Comparison of ENCODE assay signal across 18 cellular contexts in genomic region chr12:67795235-67795634, GRCh38.
"Had no signal": no experiment of that assay in that cellular context is flagged by ENCODE, and none has a peak within 500 bp of the region (broad histone marks: within the 10 kb centered on the region; RNA-seq: fewer than 3 reads in every experiment).

No MANE protein-coding gene starts in this region.

- ATAC-seq: activated naive CD4-positive, alpha-beta T cell treated with anti-CD3 and anti-CD28 coated beads, Interleukin-2, amount 50 U/mL, for 72 hours; left ventricle myocardium superior had no signal

- H3K27ac Mint-ChIP-seq: activated naive CD4-positive, alpha-beta T cell treated with anti-CD3 and anti-CD28 coated beads, Interleukin-2, amount 50 U/mL, for 72 hours had no signal

- H3K27me3 Mint-ChIP-seq: brain had no signal

- H3K9me3 ChIP-seq: esophagus muscularis mucosa, thyroid gland, vagina had no signal

- DNase-seq: activated CD4-positive, CD25-positive, alpha-beta regulatory T cell; activated effector memory CD4-positive, alpha-beta T cell treated with Interleukin-2 at 50 U/mL for 16 hours; activated T-cell treated with anti-CD3 and anti-CD28 coated beads, Interleukin-2, amount 50 U/mL, for 1 hour; amniotic stem cell; cerebellar nuclear complex; dorsolateral prefrontal cortex; foreskin fibroblast; head of caudate nucleus; left ventricle myocardium superior; mesendoderm; stimulated activated CD4-positive, alpha-beta T cell treated with anti-CD3 and anti-CD28 coated beads, Interleukin-15, amount 100 ng/mL, for 24 hours; stimulated activated CD4-positive, alpha-beta T cell treated with anti-CD3 and anti-CD28 coated beads, Interleukin-4, amount 100 ng/mL, for 4 hours; T-helper 2 cell; thyroid gland had no signal

- H3K36me3 ChIP-seq: esophagus muscularis mucosa, thyroid gland, vagina had no signal

- H3K27me3 ChIP-seq: esophagus muscularis mucosa, thyroid gland, vagina had no signal

- H3K27ac ChIP-seq: dorsolateral prefrontal cortex, esophagus muscularis mucosa, thyroid gland, vagina had no signal

- H3K4me3 Mint-ChIP-seq: brain had no signal

- H3K4me3 ChIP-seq: dorsolateral prefrontal cortex, esophagus muscularis mucosa, thyroid gland, vagina had no signal
